ENCODE assay signal across 8 cellular contexts in the genomic region with DNA sequence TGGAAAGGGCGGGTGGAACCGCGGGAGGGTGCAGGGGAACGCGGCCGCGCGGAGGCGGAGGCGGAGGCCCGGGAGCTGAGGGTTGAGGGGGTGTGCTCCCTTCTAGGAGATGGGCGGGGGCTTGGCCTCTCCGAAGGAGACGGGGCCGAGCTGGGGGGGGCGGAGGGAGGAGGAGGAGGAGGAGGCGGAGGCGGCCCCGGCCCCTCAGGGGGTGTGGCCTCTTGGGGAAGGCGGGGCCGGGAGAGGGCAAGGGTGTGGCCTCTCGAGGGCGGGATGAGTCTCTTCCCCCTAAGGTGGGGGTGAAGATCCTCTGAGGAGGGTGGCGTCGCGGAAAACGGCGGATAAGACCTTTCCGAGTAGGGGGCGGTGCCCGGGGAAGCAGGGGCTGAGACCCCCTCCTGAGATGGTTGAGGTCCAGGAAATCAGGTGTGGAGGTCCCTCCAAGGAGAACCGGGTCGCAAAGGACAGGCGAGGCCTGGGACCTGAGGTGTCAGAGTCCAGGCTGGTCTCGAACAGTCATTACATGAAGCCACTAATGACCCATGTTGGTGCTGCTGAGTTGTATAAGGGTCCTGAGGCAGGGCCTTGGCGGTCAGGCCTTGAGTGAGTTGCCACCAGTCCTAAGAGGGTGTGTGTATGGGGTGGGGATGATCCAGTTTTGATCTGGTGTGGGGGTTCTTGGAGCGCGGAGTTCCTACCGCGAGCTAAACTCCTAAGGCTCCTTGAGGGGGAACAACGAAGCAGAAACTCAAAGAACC. TPM values are rescaled to one million over a fixed set of nuclear protein-coding genes. Genes with fewer than 3 reads are reported as not detected.
DNase-seq lines count a peak whose midpoint lies in the region; ATAC-seq and TF ChIP-seq lines count a peak whose summit lies in the region.

No MANE protein-coding gene starts in this region.

- H3K36me3 Mint-ChIP-seq in stimulated activated effector memory CD8-positive, alpha-beta T cell treated with anti-CD3 and anti-CD28 coated beads, Interleukin-12 subunit alpha, Interleukin-12 subunit beta, amount 100 ng/mL, for 72 hours = peaks cover 62% of the 10 kb centered on the region

- peak overlapping the region; percentile 100 for H3K4me3 Mint-ChIP-seq in stimulated activated effector memory CD8-positive, alpha-beta T cell treated with anti-CD3 and anti-CD28 coated beads, Interleukin-12 subunit alpha, Interleukin-12 subunit beta, amount 100 ng/mL, for 72 hours

- TF ChIP-seq EP300 in esophagus muscularis mucosa (IDR thresholded peaks at IDR 0.05) = no peak

- TF ChIP-seq POLR2A in esophagus muscularis mucosa (IDR thresholded peaks at IDR 0.05; ENCODE audit: low read depth) = no peak

- TF ChIP-seq CTCF in esophagus muscularis mucosa (IDR thresholded peaks at IDR 0.05) = no peak

- H3K4me3 ChIP-seq in esophagus muscularis mucosa = peak overlapping the region; percentile 65 to 94 (median 78)

- H3K4me1 Mint-ChIP-seq in stimulated activated effector memory CD8-positive, alpha-beta T cell treated with anti-CD3 and anti-CD28 coated beads, Interleukin-12 subunit alpha, Interleukin-12 subunit beta, amount 100 ng/mL, for 72 hours = peaks cover 44% of the 10 kb centered on the region

- H3K4me1 ChIP-seq in esophagus muscularis mucosa = peaks cover 23 to 45% (median 37%) of the 10 kb centered on the region in 4 donors

- peak overlapping the region; percentile 100 for H3K27ac Mint-ChIP-seq in stimulated activated effector memory CD8-positive, alpha-beta T cell treated with anti-CD3 and anti-CD28 coated beads, Interleukin-12 subunit alpha, Interleukin-12 subunit beta, amount 100 ng/mL, for 72 hours

- 10% methylated on average over 39 of the region's 41 CpGs for WGBS in esophagus muscularis mucosa

- H3K27ac ChIP-seq in esophagus muscularis mucosa (replicated peaks in 1 of 4) = peak overlapping the region; percentile 94 to 99 (median 94)

- H3K36me3 ChIP-seq in esophagus muscularis mucosa = peaks cover 0 to 35% (median 18%) of the 10 kb centered on the region in 4 donors

- H3K9me3 ChIP-seq in esophagus muscularis mucosa = no peaks in the 10 kb centered on the region

- no peaks in the 10 kb centered on the region for H3K9me3 Mint-ChIP-seq in stimulated activated effector memory CD8-positive, alpha-beta T cell treated with anti-CD3 and anti-CD28 coated beads, Interleukin-12 subunit alpha, Interleukin-12 subunit beta, amount 100 ng/mL, for 72 hours

- ATAC-seq in GM19372 (IDR thresholded peaks at IDR 0.05; ENCODE audit: low read depth, unreplicated experiment) = peak; percentile 30
- peak; percentile 23 for ATAC-seq in HG03469 (IDR thresholded peaks at IDR 0.05; ENCODE audit: unreplicated experiment)
- peak; percentile 68 for ATAC-seq in stimulated activated effector memory CD8-positive, alpha-beta T cell treated with anti-CD3 and anti-CD28 coated beads, Interleukin-12 subunit alpha, Interleukin-12 subunit beta, amount 100 ng/mL, for 72 hours

- DNase-seq in C1 segment of cervical spinal cord (lab: John Stamatoyannopoulos, UW) = peak in 13 of 14 donors; percentile 45 to 82 (median 69)
- DNase-seq in OCI-M2 (lab: John Stamatoyannopoulos, UW; ENCODE audit: unreplicated experiment) = peak; percentile 34
- DNase-seq in activated T-cell treated with anti-CD3 and anti-CD28 coated beads, Interleukin-2, amount 50 U/mL, for 48 hours = peak; percentile 93
- DNase-seq in esophagus muscularis mucosa (ENCODE audit: extremely low spot score) = peak; percentile 96
- DNase-seq in myocyte (ENCODE audit: low read depth) = peak; percentile 88
- DNase-seq in stimulated activated effector memory CD8-positive, alpha-beta T cell treated with anti-CD3 and anti-CD28 coated beads, Interleukin-12 subunit alpha, Interleukin-12 subunit beta, amount 100 ng/mL, for 72 hours (ENCODE audit: low spot score in 2 of 2) = peak; percentile 79 to 94

- H3K27me3 ChIP-seq in esophagus muscularis mucosa = no peaks in the 10 kb centered on the region

- intact Hi-C loops in esophagus muscularis mucosa (cut with DNase I) = loop anchor here (10.0 kb wide), 1 partner anchor 87 kb away; a partner anchor contains a TSS

RNA-seq across cellular contexts. Expression of a gene that starts 0.8 kb away (rescaled TPM):
- 100 to 1,000 TPM in 1 of 4 donors, 10 to 100 TPM in 3; 77.2 to 101 (median 89.0) TPM for total RNA-seq in esophagus muscularis mucosa
- total RNA-seq in myocyte = 86.8 and 95.5 TPM in 2 replicates
- 115 TPM for polyA plus RNA-seq in myocyte (2012)

RNA-seq across cellular contexts. Expression of a gene that starts 10.4 kb away (rescaled TPM):
- total RNA-seq in esophagus muscularis mucosa = 10 to 100 TPM; 12.4 to 31.5 (median 20.1) TPM
- total RNA-seq in myocyte = 35.8 and 42.8 TPM in 2 replicates
- polyA plus RNA-seq in myocyte (2012) = 34.9 TPM

RNA-seq across cellular contexts. Expression of a gene that starts 14.0 kb away (rescaled TPM):
- total RNA-seq in esophagus muscularis mucosa (100 to 1,000 TPM in 3 of 4 donors, 10 to 100 TPM in 1; 90.9 to 142 (median 116) TPM), myocyte (136 and 185 TPM in 2 replicates)
- polyA plus RNA-seq in myocyte (2012) = 135 TPM

RNA-seq across cellular contexts. Expression of a gene that starts 17.9 kb away (rescaled TPM):
- 10 to 100 TPM; 25.3 to 46.4 (median 35.2) TPM for total RNA-seq in esophagus muscularis mucosa
- 32.8 and 35.9 TPM in 2 replicates for total RNA-seq in myocyte
- 26.1 TPM for polyA plus RNA-seq in myocyte (2012)

RNA-seq across cellular contexts. Expression of a gene that starts 21.2 kb away (rescaled TPM):
- total RNA-seq in esophagus muscularis mucosa = 100 to 1,000 TPM in 3 of 4 donors, 10 to 100 TPM in 1; 71.0 to 174 (median 123) TPM
- total RNA-seq in myocyte = 242 and 275 TPM in 2 replicates
- 180 TPM for polyA plus RNA-seq in myocyte (2012)

Comparison
In these comparisons a context has a peak if more than half of its experiments do, and no peak if none do; other contexts are left out.
1. Peak in every context shown above with its lines: DNase-seq, ATAC-seq, H3K4me3 ChIP-seq and H3K27ac ChIP-seq.
2. DNase-seq: peak in every context shown above with its lines; median percentile 96 in esophagus muscularis mucosa; 93 in activated T-cell treated with anti-CD3 and anti-CD28 coated beads, Interleukin-2, amount 50 U/mL, for 48 hours; 88 in myocyte; 86 in stimulated activated effector memory CD8-positive, alpha-beta T cell treated with anti-CD3 and anti-CD28 coated beads, Interleukin-12 subunit alpha, Interleukin-12 subunit beta, amount 100 ng/mL, for 72 hours; 69 in C1 segment of cervical spinal cord; 34 in OCI-M2.